In the genomic region with DNA sequence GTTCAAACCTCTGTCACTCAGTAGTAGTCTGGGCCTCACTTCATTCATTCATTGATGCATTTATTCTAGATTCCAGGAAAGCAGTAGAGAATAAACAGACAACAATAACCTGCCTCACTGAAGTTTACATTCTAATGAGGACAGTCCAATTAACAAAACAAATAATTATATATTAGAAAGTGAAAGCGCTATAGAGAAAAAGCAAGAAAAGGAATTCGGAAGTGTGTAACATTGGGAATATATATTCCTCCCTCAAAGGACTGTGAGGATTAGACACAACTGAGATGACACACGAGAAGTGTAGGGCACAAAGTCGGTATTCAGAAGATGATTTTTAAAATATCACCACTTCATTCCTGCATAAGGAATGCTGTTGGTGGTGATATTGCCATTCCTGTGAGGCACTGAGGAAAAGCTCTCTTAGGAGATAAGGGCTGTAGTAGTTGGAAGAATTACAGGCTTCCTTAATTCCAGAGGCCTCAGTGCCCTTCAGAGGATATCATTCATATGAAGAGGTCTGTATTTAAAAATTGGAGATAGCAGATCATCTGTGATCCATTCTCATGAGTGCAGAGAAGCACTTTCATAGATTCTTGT, we compare ENCODE assay signal across 1 cellular context.
TF ChIP-seq lines count a peak whose summit lies in the region.

No MANE protein-coding gene starts in this region.

TF ChIP-seq in HepG2, 621 proteins besides CTCF, POLR2A, EP300 and RAD21 (continued from another document):
- TF ChIP-seq, protein P1, sequence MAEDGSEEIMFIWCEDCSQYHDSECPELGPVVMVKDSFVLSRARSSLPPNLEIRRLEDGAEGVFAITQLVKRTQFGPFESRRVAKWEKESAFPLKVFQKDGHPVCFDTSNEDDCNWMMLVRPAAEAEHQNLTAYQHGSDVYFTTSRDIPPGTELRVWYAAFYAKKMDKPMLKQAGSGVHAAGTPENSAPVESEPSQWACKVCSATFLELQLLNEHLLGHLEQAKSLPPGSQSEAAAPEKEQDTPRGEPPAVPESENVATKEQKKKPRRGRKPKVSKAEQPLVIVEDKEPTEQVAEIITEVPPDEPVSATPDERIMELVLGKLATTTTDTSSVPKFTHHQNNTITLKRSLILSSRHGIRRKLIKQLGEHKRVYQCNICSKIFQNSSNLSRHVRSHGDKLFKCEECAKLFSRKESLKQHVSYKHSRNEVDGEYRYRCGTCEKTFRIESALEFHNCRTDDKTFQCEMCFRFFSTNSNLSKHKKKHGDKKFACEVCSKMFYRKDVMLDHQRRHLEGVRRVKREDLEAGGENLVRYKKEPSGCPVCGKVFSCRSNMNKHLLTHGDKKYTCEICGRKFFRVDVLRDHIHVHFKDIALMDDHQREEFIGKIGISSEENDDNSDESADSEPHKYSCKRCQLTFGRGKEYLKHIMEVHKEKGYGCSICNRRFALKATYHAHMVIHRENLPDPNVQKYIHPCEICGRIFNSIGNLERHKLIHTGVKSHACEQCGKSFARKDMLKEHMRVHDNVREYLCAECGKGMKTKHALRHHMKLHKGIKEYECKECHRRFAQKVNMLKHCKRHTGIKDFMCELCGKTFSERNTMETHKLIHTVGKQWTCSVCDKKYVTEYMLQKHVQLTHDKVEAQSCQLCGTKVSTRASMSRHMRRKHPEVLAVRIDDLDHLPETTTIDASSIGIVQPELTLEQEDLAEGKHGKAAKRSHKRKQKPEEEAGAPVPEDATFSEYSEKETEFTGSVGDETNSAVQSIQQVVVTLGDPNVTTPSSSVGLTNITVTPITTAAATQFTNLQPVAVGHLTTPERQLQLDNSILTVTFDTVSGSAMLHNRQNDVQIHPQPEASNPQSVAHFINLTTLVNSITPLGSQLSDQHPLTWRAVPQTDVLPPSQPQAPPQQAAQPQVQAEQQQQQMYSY (CRISPR knock-in tag; IDR thresholded peaks at IDR 0.05): 0 out of 2 replicates have a peak, but pooled peaks have one; percentile 28
- TF ChIP-seq, protein P2, sequence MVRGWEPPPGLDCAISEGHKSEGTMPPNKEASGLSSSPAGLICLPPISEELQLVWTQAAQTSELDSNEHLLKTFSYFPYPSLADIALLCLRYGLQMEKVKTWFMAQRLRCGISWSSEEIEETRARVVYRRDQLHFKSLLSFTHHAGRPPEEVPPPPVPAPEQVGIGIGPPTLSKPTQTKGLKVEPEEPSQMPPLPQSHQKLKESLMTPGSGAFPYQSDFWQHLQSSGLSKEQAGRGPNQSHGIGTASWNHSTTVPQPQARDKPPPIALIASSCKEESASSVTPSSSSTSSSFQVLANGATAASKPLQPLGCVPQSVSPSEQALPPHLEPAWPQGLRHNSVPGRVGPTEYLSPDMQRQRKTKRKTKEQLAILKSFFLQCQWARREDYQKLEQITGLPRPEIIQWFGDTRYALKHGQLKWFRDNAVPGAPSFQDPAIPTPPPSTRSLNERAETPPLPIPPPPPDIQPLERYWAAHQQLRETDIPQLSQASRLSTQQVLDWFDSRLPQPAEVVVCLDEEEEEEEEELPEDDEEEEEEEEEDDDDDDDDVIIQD (CRISPR knock-in tag; IDR thresholded peaks at IDR 0.05; ENCODE audit: low read depth): 0 out of 2 replicates have a peak, but pooled peaks have one; percentile 8
- TF ChIP-seq KAT8 (CRISPR knock-in tag; IDR thresholded peaks at IDR 0.05): peak; percentile 5; the same call in 1 of the 2 replicates
- no peak for TF ChIP-seq FOXA3 (CRISPR knock-in tag; IDR thresholded peaks at IDR 0.05)
- TF ChIP-seq HDAC1 (CRISPR knock-in tag; IDR thresholded peaks at IDR 0.05): 0 out of 2 replicates have a peak, but pooled peaks have one; percentile 5
- no peak for TF ChIP-seq MXD4 (CRISPR knock-in tag; IDR thresholded peaks at IDR 0.05)
- no peak for TF ChIP-seq ZNF510 (CRISPR knock-in tag; IDR thresholded peaks at IDR 0.05; ENCODE audit: low read depth)
- no peak for TF ChIP-seq FIP1L1 (IDR thresholded peaks at IDR 0.05; ENCODE audit: borderline replicate concordance, insufficient read depth, low read depth, low read length)
- TF ChIP-seq, protein P3, sequence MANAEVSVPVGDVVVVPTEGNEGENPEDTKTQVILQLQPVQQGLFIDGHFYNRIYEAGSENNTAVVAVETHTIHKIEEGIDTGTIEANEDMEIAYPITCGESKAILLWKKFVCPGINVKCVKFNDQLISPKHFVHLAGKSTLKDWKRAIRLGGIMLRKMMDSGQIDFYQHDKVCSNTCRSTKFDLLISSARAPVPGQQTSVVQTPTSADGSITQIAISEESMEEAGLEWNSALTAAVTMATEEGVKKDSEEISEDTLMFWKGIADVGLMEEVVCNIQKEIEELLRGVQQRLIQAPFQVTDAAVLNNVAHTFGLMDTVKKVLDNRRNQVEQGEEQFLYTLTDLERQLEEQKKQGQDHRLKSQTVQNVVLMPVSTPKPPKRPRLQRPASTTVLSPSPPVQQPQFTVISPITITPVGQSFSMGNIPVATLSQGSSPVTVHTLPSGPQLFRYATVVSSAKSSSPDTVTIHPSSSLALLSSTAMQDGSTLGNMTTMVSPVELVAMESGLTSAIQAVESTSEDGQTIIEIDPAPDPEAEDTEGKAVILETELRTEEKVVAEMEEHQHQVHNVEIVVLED (CRISPR knock-in tag; IDR thresholded peaks at IDR 0.05; ENCODE audit: borderline replicate concordance): no peak
- TF ChIP-seq ZNF10 (CRISPR knock-in tag; IDR thresholded peaks at IDR 0.05; ENCODE audit: borderline replicate concordance, low read depth): no peak
- no peak for TF ChIP-seq CHCHD3 (CRISPR knock-in tag; IDR thresholded peaks at IDR 0.05)
- TF ChIP-seq RNF2 (conservative IDR thresholded peaks at IDR 0.05; ENCODE audit: low read depth): no peak
- TF ChIP-seq, protein P4, sequence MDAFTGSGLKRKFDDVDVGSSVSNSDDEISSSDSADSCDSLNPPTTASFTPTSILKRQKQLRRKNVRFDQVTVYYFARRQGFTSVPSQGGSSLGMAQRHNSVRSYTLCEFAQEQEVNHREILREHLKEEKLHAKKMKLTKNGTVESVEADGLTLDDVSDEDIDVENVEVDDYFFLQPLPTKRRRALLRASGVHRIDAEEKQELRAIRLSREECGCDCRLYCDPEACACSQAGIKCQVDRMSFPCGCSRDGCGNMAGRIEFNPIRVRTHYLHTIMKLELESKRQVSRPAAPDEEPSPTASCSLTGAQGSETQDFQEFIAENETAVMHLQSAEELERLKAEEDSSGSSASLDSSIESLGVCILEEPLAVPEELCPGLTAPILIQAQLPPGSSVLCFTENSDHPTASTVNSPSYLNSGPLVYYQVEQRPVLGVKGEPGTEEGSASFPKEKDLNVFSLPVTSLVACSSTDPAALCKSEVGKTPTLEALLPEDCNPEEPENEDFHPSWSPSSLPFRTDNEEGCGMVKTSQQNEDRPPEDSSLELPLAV (CRISPR knock-in tag; conservative IDR thresholded peaks at IDR 0.05; ENCODE audit: low read depth): no peak
- TF ChIP-seq, protein P5, sequence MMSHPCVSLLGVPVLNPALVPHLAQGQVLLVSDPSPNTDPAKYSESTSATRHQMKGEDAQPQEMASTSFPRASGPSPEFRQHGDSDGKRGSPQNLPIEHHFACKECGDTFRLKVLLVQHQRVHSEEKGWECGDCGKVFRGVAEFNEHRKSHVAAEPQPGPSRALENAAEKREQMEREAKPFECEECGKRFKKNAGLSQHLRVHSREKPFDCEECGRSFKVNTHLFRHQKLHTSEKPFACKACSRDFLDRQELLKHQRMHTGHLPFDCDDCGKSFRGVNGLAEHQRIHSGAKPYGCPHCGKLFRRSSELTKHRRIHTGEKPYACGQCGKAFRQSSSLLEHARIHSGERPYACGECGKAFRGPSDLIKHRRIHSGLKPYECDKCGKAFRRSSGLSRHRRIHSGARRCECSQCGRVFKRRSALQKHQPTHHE (CRISPR knock-in tag; IDR thresholded peaks at IDR 0.05; ENCODE audit: borderline replicate concordance): no peak
- peak; percentile 16; the same call in 1 of the 2 replicates for TF ChIP-seq ZNF614 (CRISPR knock-in tag; IDR thresholded peaks at IDR 0.05; ENCODE audit: borderline replicate concordance)
- 0 out of 2 replicates have a peak, but pooled peaks have one; percentile 14 for TF ChIP-seq ZNF792 (CRISPR knock-in tag; IDR thresholded peaks at IDR 0.05)
- no peak for TF ChIP-seq SMARCE1 (IDR thresholded peaks at IDR 0.05; ENCODE audit: borderline replicate concordance)
- no peak for TF ChIP-seq KDM5A (IDR thresholded peaks at IDR 0.05; ENCODE audit: borderline replicate concordance, low read length)
- TF ChIP-seq U2AF1 (optimal IDR thresholded peaks at IDR 0.05; ENCODE audit: low read depth, low read length): no peak
- TF ChIP-seq NR2F1 (CRISPR knock-in tag; IDR thresholded peaks at IDR 0.05): no peak
